28 cellular contexts compared by ENCODE assay signal in genomic region chr5:137215261-137215660, GRCh38.
"Had no signal": no experiment of that assay in that cellular context is flagged by ENCODE, and none has a peak within 500 bp of the region (broad histone marks: within the 10 kb centered on the region; RNA-seq: fewer than 3 reads in every experiment).

No MANE protein-coding gene starts in this region.

- H3K9me3 Mint-ChIP-seq: activated CD4-positive, alpha-beta memory T cell treated with anti-CD3 and anti-CD28 coated beads, Interleukin-2, amount 10 ng/mL, durations not matched to agents 7 days and 5 days; activated CD4-positive, alpha-beta T cell treated with anti-CD3 and anti-CD28 coated beads, Interleukin-2, amount 10 ng/mL, durations not matched to agents 7 days and 5 days; activated T-cell treated with anti-CD3 and anti-CD28 coated beads, Interleukin-2, amount 50 U/mL, for 24 hours; activated T-helper 17 cell treated with anti-CD3 and anti-CD28 coated beads, Interleukin-2, amount 50 U/mL, for 72 hours; mesothelial cell of epicardium; WTC11 had no signal

- H3K27ac Mint-ChIP-seq: activated CD4-positive, alpha-beta memory T cell treated with anti-CD3 and anti-CD28 coated beads, Interleukin-2, amount 10 ng/mL, durations not matched to agents 7 days and 5 days; activated CD4-positive, alpha-beta T cell treated with anti-CD3 and anti-CD28 coated beads, Interleukin-2, amount 10 ng/mL, durations not matched to agents 7 days and 5 days; activated T-cell treated with anti-CD3 and anti-CD28 coated beads, Interleukin-2, amount 50 U/mL, for 24 hours; activated T-helper 17 cell treated with anti-CD3 and anti-CD28 coated beads, Interleukin-2, amount 50 U/mL, for 72 hours; mesothelial cell of epicardium; WTC11 had no signal

- H3K4me3 Mint-ChIP-seq: activated CD4-positive, alpha-beta memory T cell treated with anti-CD3 and anti-CD28 coated beads, Interleukin-2, amount 10 ng/mL, durations not matched to agents 7 days and 5 days; activated CD4-positive, alpha-beta T cell treated with anti-CD3 and anti-CD28 coated beads, Interleukin-2, amount 10 ng/mL, durations not matched to agents 7 days and 5 days; activated T-cell treated with anti-CD3 and anti-CD28 coated beads, Interleukin-2, amount 50 U/mL, for 24 hours; activated T-helper 17 cell treated with anti-CD3 and anti-CD28 coated beads, Interleukin-2, amount 50 U/mL, for 72 hours; mesothelial cell of epicardium; naive thymus-derived CD8-positive, alpha-beta T cell; neural crest cell; WTC11 had no signal

- ATAC-seq: activated T-helper 17 cell treated with anti-CD3 and anti-CD28 coated beads, Interleukin-2, amount 50 U/mL, for 72 hours; gastroesophageal sphincter; left cardiac atrium; naive thymus-derived CD8-positive, alpha-beta T cell; right cardiac atrium; stimulated activated naive CD8-positive, alpha-beta T cell treated with anti-CD3 and anti-CD28 coated beads, Interleukin-15, Interleukin-2, amounts not matched to agents 100 U/mL and 50 U/mL, for 24 hours; WTC11 had no signal

- H3K4me1 ChIP-seq: colonic mucosa had no signal

- H3K27me3 ChIP-seq: colonic mucosa, dorsolateral prefrontal cortex, gastroesophageal sphincter had no signal

- H3K4me1 Mint-ChIP-seq: activated CD4-positive, alpha-beta memory T cell treated with anti-CD3 and anti-CD28 coated beads, Interleukin-2, amount 10 ng/mL, durations not matched to agents 7 days and 5 days; activated CD4-positive, alpha-beta T cell treated with anti-CD3 and anti-CD28 coated beads, Interleukin-2, amount 10 ng/mL, durations not matched to agents 7 days and 5 days; activated T-helper 17 cell treated with anti-CD3 and anti-CD28 coated beads, Interleukin-2, amount 50 U/mL, for 72 hours; naive thymus-derived CD8-positive, alpha-beta T cell; WTC11 had no signal

- H3K36me3 Mint-ChIP-seq: mesothelial cell of epicardium; naive thymus-derived CD8-positive, alpha-beta T cell; WTC11 had no signal

- H3K27ac ChIP-seq: colonic mucosa, gastroesophageal sphincter, thoracic aorta had no signal

- H3K9me3 ChIP-seq: colonic mucosa, gastroesophageal sphincter, thoracic aorta had no signal

- H3K4me3 ChIP-seq: colonic mucosa, dorsolateral prefrontal cortex, gastroesophageal sphincter, thoracic aorta had no signal

- H3K36me3 ChIP-seq: colonic mucosa, gastroesophageal sphincter, thoracic aorta had no signal

- H3K27me3 Mint-ChIP-seq: activated CD4-positive, alpha-beta memory T cell treated with anti-CD3 and anti-CD28 coated beads, Interleukin-2, amount 10 ng/mL, durations not matched to agents 7 days and 5 days; activated T-helper 17 cell treated with anti-CD3 and anti-CD28 coated beads, Interleukin-2, amount 50 U/mL, for 72 hours had no signal

- DNase-seq: activated CD4-positive, alpha-beta memory T cell treated with anti-CD3 and anti-CD28 coated beads, Interleukin-2, amount 10 ng/mL, durations not matched to agents 7 days and 5 days; activated CD4-positive, alpha-beta T cell treated with anti-CD3 and anti-CD28 coated beads for 1 hour; activated CD4-positive, alpha-beta T cell treated with anti-CD3 and anti-CD28 coated beads, Interleukin-2, amount 10 ng/mL, durations not matched to agents 7 days and 5 days; activated CD8-positive, alpha-beta memory T cell treated with anti-CD3 and anti-CD28 coated beads, Interleukin-2, amount 50 U/mL, for 48 hours; activated gamma-delta T cell treated with Interleukin-2 at 50 U/mL for 16 hours; activated naive CD4-positive, alpha-beta T cell treated with anti-CD3 and anti-CD28 coated beads, Interleukin-2, amount 50 U/mL, for 16 hours; activated T-cell treated with anti-CD3 and anti-CD28 coated beads, Interleukin-2, amount 50 U/mL, for 24 hours; colonic mucosa; dorsolateral prefrontal cortex; effector memory CD4-positive, alpha-beta T cell; hippocampal formation; left cardiac atrium; mammary epithelial cell; naive thymus-derived CD8-positive, alpha-beta T cell; nucleus accumbens; right cardiac atrium; stimulated activated CD4-positive, alpha-beta T cell treated with anti-CD3 and anti-CD28 coated beads, Interleukin-12 subunit alpha, Interleukin-12 subunit beta, amount 100 ng/mL, for 4 hours; stimulated activated CD4-positive, alpha-beta T cell treated with anti-CD3 and anti-CD28 coated beads, Interleukin-4, amount 100 ng/mL, for 1 hour; stimulated activated naive CD8-positive, alpha-beta T cell treated with anti-CD3 and anti-CD28 coated beads, Interleukin-15, Interleukin-2, amounts not matched to agents 100 U/mL and 50 U/mL, for 24 hours; T-helper 2 cell had no signal

- FAIRE-seq: keratinocyte, urothelium cell line had no signal
